ENCODE assay signal across 8 cellular contexts in the genomic region with DNA sequence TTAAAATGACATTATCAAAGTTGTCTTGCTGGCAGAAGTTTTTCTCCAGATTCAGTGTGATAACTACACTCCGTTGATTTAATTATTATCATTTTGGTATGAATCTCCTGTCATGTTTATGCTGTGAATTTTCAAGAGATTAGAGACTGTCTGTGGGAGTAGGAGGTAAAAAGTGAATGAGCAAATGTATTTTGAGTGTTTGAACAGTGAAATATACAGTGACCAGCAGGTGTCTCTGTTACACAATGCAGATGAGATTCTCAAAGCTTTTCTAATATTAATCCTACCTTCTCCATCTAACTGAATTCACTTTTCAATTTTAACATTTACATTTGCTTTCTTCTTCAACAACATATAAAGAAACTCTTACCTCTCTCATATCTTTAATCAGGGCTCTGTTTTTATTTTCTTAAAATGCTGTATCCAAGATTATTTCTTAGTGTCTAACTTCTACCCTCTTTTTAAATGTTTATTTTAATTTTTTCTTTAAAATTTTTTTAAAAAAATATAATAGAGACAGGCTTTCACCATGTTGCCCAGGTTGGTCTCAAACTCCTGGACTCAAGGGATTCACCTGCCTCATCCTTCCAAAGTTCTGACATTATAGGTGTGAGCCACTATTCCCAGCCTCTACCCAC. TPM values are rescaled to one million over a fixed set of nuclear protein-coding genes. Genes with fewer than 3 reads are reported as not detected.
DNase-seq lines count a peak whose midpoint lies in the region; ATAC-seq, FAIRE-seq and TF ChIP-seq lines count a peak whose summit lies in the region.

No MANE protein-coding gene starts in this region.

- intact Hi-C loops in PC-9 (cut with micrococcal nuclease; ENCODE audit: unreplicated experiment) = loop anchor here (5.0 to 10.0 kb wide), 3 partner anchors 334 to 1151 kb away; no protein-coding TSS in a partner anchor
- intact Hi-C loops in pancreas (cut with DNase I) = no loop called here
- intact Hi-C loops in thyroid gland (cut with DNase I) = no loop called here

- WGBS in pancreas, 2 donors = 5 to 6% methylated on average over 1 of the region's 1 CpG
- WGBS in thyroid gland, 2 donors = 47 to 54% methylated on average over 1 of the region's 1 CpG

- peak; percentile 78 for FAIRE-seq in pancreas (lab: Jason Lieb, UNC)

- TF ChIP-seq POLR2A in erythroblast (IDR thresholded peaks at IDR 0.05; ENCODE audit: low read length) (no peak), thyroid gland (IDR thresholded peaks at IDR 0.05) (no peak)

- no peaks in the 10 kb centered on the region for H3K79me2 ChIP-seq in PC-9 (ENCODE audit: low read depth)

- no TSS peak for BruUV-seq in PC-9 (replicated peaks; lab: Mats Ljungman, UMichigan)

- peak; percentile 45 for DNase-seq in NCI-H510A treated with DMSO at 0.1 percent for 48 hours (lab: John Stamatoyannopoulos, UW)
- no peak for DNase-seq in NCI-H510A (lab: John Stamatoyannopoulos, UW)
- DNase-seq in PC-9 = no peak
- peak; percentile 63 to 76 for DNase-seq in erythroblast (lab: John Stamatoyannopoulos, UW)
- no peak for DNase-seq in pancreas
- no peak for DNase-seq in thyroid gland

- CTCF ChIA-PET in PC-9 (lab: Charles Lee) = no interaction called here

- no peak overlapping the region for H3K4me2 ChIP-seq in PC-9

- H3K4me1 ChIP-seq in PC-9 (replicated peaks; ENCODE audit: insufficient read depth) (no peaks in the 10 kb centered on the region), pancreas (no peaks in the 10 kb centered on the region), thyroid gland (no peaks in the 10 kb centered on the region)

- no peak overlapping the region for H3K4me3 ChIP-seq in PC-9
- no peak overlapping the region for H3K4me3 ChIP-seq in pancreas
- no peak overlapping the region for H3K4me3 ChIP-seq in thyroid gland (replicated peaks in 1 of 3)

- H3K9me3 ChIP-seq in PC-9 (ENCODE audit: insufficient read depth, low read depth) = no peaks in the 10 kb centered on the region
- no peaks in the 10 kb centered on the region for H3K9me3 ChIP-seq in pancreas
- no peaks in the 10 kb centered on the region for H3K9me3 ChIP-seq in thyroid gland

- H3K27ac ChIP-seq in PC-9 (no peak overlapping the region), pancreas (no peak overlapping the region), thyroid gland (no peak overlapping the region)

- no peaks in the 10 kb centered on the region for H4K20me1 ChIP-seq in PC-9 (ENCODE audit: insufficient read depth)

- no peaks in the 10 kb centered on the region for H3K9me2 ChIP-seq in PC-9 (ENCODE audit: insufficient read depth)

- H3F3A ChIP-seq in PC-9 (ENCODE audit: insufficient read depth, low read depth) = no peaks in the 10 kb centered on the region

- H3K27me3 ChIP-seq in PC-9 (ENCODE audit: insufficient read depth, low read depth) (no peaks in the 10 kb centered on the region), pancreas (no peaks in the 10 kb centered on the region), thyroid gland (no peaks in the 10 kb centered on the region)

- peak; percentile 72 for ATAC-seq in HG02884 (IDR thresholded peaks at IDR 0.05; ENCODE audit: unreplicated experiment)
- ATAC-seq in pancreas = peak in 3 of 4 donors; percentile 77 to 79 (median 79)
- ATAC-seq in GM18519 (IDR thresholded peaks at IDR 0.05; ENCODE audit: low FRiP score, unreplicated experiment) = no peak

- POLR2A ChIA-PET in PC-9 (lab: Charles Lee; ENCODE audit: unreplicated experiment) = no interaction called here

- TF ChIP-seq CTCF in PC-9 (conservative IDR thresholded peaks at IDR 0.05) (peak; percentile 77), pancreas (IDR thresholded peaks at IDR 0.05) (peak in 3 of 4 donors; percentile 22 to 50 (median 29)), thyroid gland (IDR thresholded peaks at IDR 0.05) (peak in 3 of 6 experiments; percentile 43 to 57 (median 47))

- no peak overlapping the region for H2AFZ ChIP-seq in PC-9

- no peaks in the 10 kb centered on the region for H3K36me3 ChIP-seq in PC-9 (ENCODE audit: low read depth)
- H3K36me3 ChIP-seq in pancreas = no peaks in the 10 kb centered on the region
- H3K36me3 ChIP-seq in thyroid gland = no peaks in the 10 kb centered on the region

RNA-seq across cellular contexts. Expression of a gene that starts 20.9 kb away (rescaled TPM):
- total RNA-seq in PC-9 (2021) (19.0 and 24.9 TPM in 2 replicates), pancreas (10 to 100 TPM in 4 of 6 donors, 1 to 10 TPM in 2; 7.0 to 22.7 (median 14.0) TPM), thyroid gland (10 to 100 TPM; 19.6 to 26.9 (median 21.5) TPM)
- polyA plus RNA-seq in pancreas = 10 to 100 TPM in 1 of 2 donors, 1 to 10 TPM in 1; 3.1 to 14.2 TPM

Comparison
In these comparisons a context has a peak if more than half of its experiments do, and no peak if none do; other contexts are left out.
1. DNase-seq: peak in NCI-H510A treated with DMSO at 0.1 percent for 48 hours (single experiment) and erythroblast (2 of 2); none in NCI-H510A (single experiment), PC-9 (0 of 2), pancreas (0 of 6) and thyroid gland (0 of 2).